In genomic region chr2:153163055-153163454, GRCh38 we compare ENCODE assay signal across 8 cellular contexts.
DNase-seq lines count a peak whose midpoint lies in the region; ATAC-seq and TF ChIP-seq lines count a peak whose summit lies in the region.

No MANE protein-coding gene starts in this region.

- H3K4me3 ChIP-seq in esophagus squamous epithelium (no peak overlapping the region), tibial nerve (no peak overlapping the region)

- H3K4me1 ChIP-seq in esophagus squamous epithelium (no peaks in the 10 kb centered on the region), tibial nerve (no peaks in the 10 kb centered on the region)

- 46 to 65% methylated on average over 2 of the region's 2 CpGs for WGBS in esophagus squamous epithelium, 2 donors
- WGBS in tibial nerve, 2 donors: 72 to 79% methylated on average over 2 of the region's 2 CpGs

- DNase-seq in DMS114 treated with DMSO at 0.1 percent for 48 hours (lab: John Stamatoyannopoulos, UW; ENCODE audit: unreplicated experiment) (peak; percentile 14), NCI-H748 (lab: John Stamatoyannopoulos, UW; ENCODE audit: unreplicated experiment) (peak; percentile 86), esophagus squamous epithelium (lab: John Stamatoyannopoulos, UW) (no peak), tibial nerve (ENCODE audit: low spot score in 2 of 2) (no peak)
- DNase-seq in stimulated activated naive CD8-positive, alpha-beta T cell treated with anti-CD3 and anti-CD28 coated beads, Interleukin-15, Interleukin-2, amounts not matched to agents 100 U/mL and 50 U/mL, for 24 hours: peak; percentile 9
- DNase-seq in stimulated activated CD4-positive, alpha-beta T cell treated with anti-CD3 and anti-CD28 coated beads, Interleukin-4, amount 100 ng/mL, for 4 hours: no peak

- no peaks in the 10 kb centered on the region for H3K9me3 ChIP-seq in esophagus squamous epithelium
- H3K9me3 ChIP-seq in tibial nerve: no peaks in the 10 kb centered on the region

- TF ChIP-seq EP300 in tibial nerve (IDR thresholded peaks at IDR 0.05): no peak

- TF ChIP-seq POLR2A in esophagus squamous epithelium (IDR thresholded peaks at IDR 0.05) (no peak), tibial nerve (IDR thresholded peaks at IDR 0.05) (no peak)

- intact Hi-C loops in esophagus squamous epithelium (cut with DNase I): no loop called here

- TF ChIP-seq CTCF in esophagus squamous epithelium (IDR thresholded peaks at IDR 0.05) (peak in 5 of 6 experiments; percentile 34 to 62 (median 43)), tibial nerve (IDR thresholded peaks at IDR 0.05) (peak in 1 of 5 experiments; percentile 24)

- ATAC-seq in HG02798 (IDR thresholded peaks at IDR 0.05; ENCODE audit: poor library complexity, unreplicated experiment) (peak; percentile 60), GM21360 (IDR thresholded peaks at IDR 0.05; ENCODE audit: unreplicated experiment) (no peak)
- ATAC-seq in stimulated activated naive CD8-positive, alpha-beta T cell treated with anti-CD3 and anti-CD28 coated beads, Interleukin-15, Interleukin-2, amounts not matched to agents 100 U/mL and 50 U/mL, for 24 hours: no peak

- H3K36me3 ChIP-seq in esophagus squamous epithelium (no peaks in the 10 kb centered on the region), tibial nerve (no peaks in the 10 kb centered on the region)

- H3K27ac ChIP-seq in esophagus squamous epithelium (no peak overlapping the region), tibial nerve (no peak overlapping the region)

- no peaks in the 10 kb centered on the region for H3K27me3 ChIP-seq in esophagus squamous epithelium
- no peaks in the 10 kb centered on the region for H3K27me3 ChIP-seq in tibial nerve

Comparison
In these comparisons a context has a peak if more than half of its experiments do, and no peak if none do; other contexts are left out.
1. DNase-seq: peak in DMS114 treated with DMSO at 0.1 percent for 48 hours (single experiment), NCI-H748 (single experiment) and stimulated activated naive CD8-positive, alpha-beta T cell treated with anti-CD3 and anti-CD28 coated beads, Interleukin-15, Interleukin-2, amounts not matched to agents 100 U/mL and 50 U/mL, for 24 hours (single experiment); none in esophagus squamous epithelium (single experiment), tibial nerve (0 of 2) and stimulated activated CD4-positive, alpha-beta T cell treated with anti-CD3 and anti-CD28 coated beads, Interleukin-4, amount 100 ng/mL, for 4 hours (0 of 2).